In genomic region chr7:3065724-3066143, GRCh38 we compare ENCODE assay signal across 8 cellular contexts. TPM values are rescaled to one million over a fixed set of nuclear protein-coding genes. Genes with fewer than 3 reads are reported as not detected.
DNase-seq lines count a peak whose midpoint lies in the region; ATAC-seq and TF ChIP-seq lines count a peak whose summit lies in the region.

No MANE protein-coding gene starts in this region.

- peaks cover 6% of the 10 kb centered on the region for H3K9me3 Mint-ChIP-seq in type B pancreatic cell

- no peaks in the 10 kb centered on the region for H3K36me3 Mint-ChIP-seq in type B pancreatic cell

- H3K27me3 ChIP-seq in lung (ENCODE audit: control insufficient read depth, insufficient read depth): no peaks in the 10 kb centered on the region

- H3K4me1 Mint-ChIP-seq in type B pancreatic cell (ENCODE audit: unreplicated experiment): peaks cover 5% of the 10 kb centered on the region

- H3K4me3 Mint-ChIP-seq in type B pancreatic cell: no peak overlapping the region

- H3K27ac ChIP-seq in lung (ENCODE audit: low read depth in 1 of 2, low read length in 1 of 2): no peak overlapping the region

- no peak overlapping the region for H3K4me3 ChIP-seq in astrocyte of the spinal cord (ENCODE audit: low read depth, low read length)
- H3K4me3 ChIP-seq in lung: no peak overlapping the region

- peaks cover 0 to 2% of the 10 kb centered on the region in 2 donors for H3K9me3 ChIP-seq in lung (ENCODE audit: control insufficient read depth in 2 of 2, insufficient read depth in 1 of 2, low read length in 1 of 2)

- ATAC-seq in GM18502 (IDR thresholded peaks at IDR 0.05; ENCODE audit: poor library complexity, unreplicated experiment) (peak; percentile 38), HG03354 (IDR thresholded peaks at IDR 0.05; ENCODE audit: poor library complexity, severe bottlenecking, unreplicated experiment) (peak; percentile 45), lung (ENCODE audit: insufficient read depth, low FRiP score) (no peak)

- WGBS in lung, 2 donors: 43 to 55% methylated on average over 11 of the region's 11 CpGs

- in situ Hi-C loops in astrocyte of the spinal cord (cut with HindIII; ENCODE audit: low sequenced_read_pairs): no loop called here

- no peaks in the 10 kb centered on the region for H3K36me3 ChIP-seq in lung (ENCODE audit: control insufficient read depth in 2 of 2, insufficient read depth in 2 of 2, low read length in 2 of 2)

- H3K27me3 Mint-ChIP-seq in type B pancreatic cell: peaks cover 10% of the 10 kb centered on the region

- no peaks in the 10 kb centered on the region for H3K4me1 ChIP-seq in lung (ENCODE audit: control insufficient read depth in 2 of 2, insufficient read depth in 2 of 2, low read length in 2 of 2)

- DNase-seq in T follicular helper cell (ENCODE audit: low read depth) (peak; percentile 41), astrocyte of the spinal cord (ENCODE audit: low read depth, low spot score) (peak; percentile 2), lung (ENCODE audit: low spot score) (no peak), type B pancreatic cell (ENCODE audit: extremely low spot score, unreplicated experiment) (no peak), hypothalamus (lab: John Stamatoyannopoulos, UW) (no peak), NCI-H2081 treated with DMSO at 0.1 percent for 48 hours (lab: John Stamatoyannopoulos, UW) (no peak)

- H3K27ac Mint-ChIP-seq in type B pancreatic cell: no peak overlapping the region

- TF ChIP-seq CTCF in astrocyte of the spinal cord (IDR thresholded peaks at IDR 0.05; ENCODE audit: low read depth, low read length) (peak; percentile 66), lung (IDR thresholded peaks at IDR 0.05; ENCODE audit: control extremely low read depth, extremely low read depth) (peak; percentile 38), type B pancreatic cell (conservative IDR thresholded peaks at IDR 0.05) (peak; percentile 72)

RNA-seq across cellular contexts. Expression of gene CARD11, which starts 22.1 kb away (rescaled TPM):
- total RNA-seq in lung (1 to 10 TPM; 3.2 to 4.3 TPM), type B pancreatic cell (ENCODE audit: low replicate concordance) (11.6 and 43.1 TPM in 2 replicates)
- polyA plus RNA-seq in lung: 1 to 10 TPM; 1.5 to 4.2 TPM

Comparison
In these comparisons a context has a peak if more than half of its experiments do, and no peak if none do; other contexts are left out.
1. DNase-seq: peak in T follicular helper cell (single experiment) and astrocyte of the spinal cord (single experiment); none in lung (single experiment), type B pancreatic cell (single experiment), hypothalamus (0 of 51) and NCI-H2081 treated with DMSO at 0.1 percent for 48 hours (single experiment).
2. Peak in every context shown above with its lines, with median percentiles within 50 percentile points of each other: CTCF ChIP-seq.